In the genomic region with DNA sequence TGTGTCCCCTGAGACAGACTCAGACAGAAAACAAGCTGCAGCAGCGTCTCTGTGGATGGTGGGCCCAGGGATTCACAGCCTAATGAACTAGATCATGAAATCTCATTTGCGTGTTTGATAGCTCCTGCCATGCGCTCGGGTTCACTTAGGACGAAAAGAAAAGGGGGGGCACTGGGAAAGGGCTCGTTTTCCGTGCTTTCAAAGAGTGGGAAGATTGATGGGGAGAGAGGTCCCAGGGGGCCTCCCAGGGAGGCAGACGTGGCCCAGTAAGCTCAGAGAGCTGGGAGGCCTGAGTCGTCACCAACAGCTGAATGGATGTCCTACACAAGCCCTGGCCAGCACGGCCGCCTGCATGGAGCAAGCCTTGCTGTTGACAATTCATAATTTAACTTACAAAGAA, we compare ENCODE assay signal across 24 cellular contexts.
"Had no signal": no experiment of that assay in that cellular context is flagged by ENCODE, and none has a peak within 500 bp of the region (broad histone marks: within the 10 kb centered on the region; RNA-seq: fewer than 3 reads in every experiment).

No MANE protein-coding gene starts in this region.

- H3K4me3 Mint-ChIP-seq: activated CD4-positive, alpha-beta memory T cell treated with anti-CD3 and anti-CD28 coated beads, Interleukin-2, amount 10 ng/mL, durations not matched to agents 7 days and 5 days; activated CD8-positive, alpha-beta memory T cell treated with anti-CD3 and anti-CD28 coated beads, Interleukin-2, amount 10 ng/mL, durations not matched to agents 7 days and 5 days; activated naive CD8-positive, alpha-beta T cell treated with anti-CD3 and anti-CD28 coated beads, Interleukin-2, amount 50 U/mL, for 24 hours; activated T-helper 1 cell treated with anti-CD3 and anti-CD28 coated beads, Interleukin-12 subunit alpha, Interleukin-12 subunit beta, Interleukin-2, Interleukin-4 antibody, amounts not matched to agents 30 ng/mL and 10 ng/mL and 1 ng/mL, durations not matched to agents 14 hours and 24 hours and 36 hours; immature natural killer cell; neural crest cell; stimulated activated memory B cell treated with anti-CD40 and anti-IgM and Interleukin-4, amounts not matched to agents 10 μg/mL and 1 μg/mL and 100 μg/mL, for 72 hours; T-helper 17 cell had no signal

- ATAC-seq: activated CD8-positive, alpha-beta memory T cell treated with anti-CD3 and anti-CD28 coated beads, Interleukin-2, amount 10 ng/mL, durations not matched to agents 7 days and 5 days; activated naive CD8-positive, alpha-beta T cell treated with anti-CD3 and anti-CD28 coated beads, Interleukin-2, amount 50 U/mL, for 24 hours; left ventricle myocardium superior; right lobe of liver; stimulated activated memory B cell treated with anti-CD40 and anti-IgM and Interleukin-4, amounts not matched to agents 10 μg/mL and 1 μg/mL and 100 μg/mL, for 72 hours; T-helper 17 cell had no signal

- H3K27ac Mint-ChIP-seq: activated CD4-positive, alpha-beta memory T cell treated with anti-CD3 and anti-CD28 coated beads, Interleukin-2, amount 10 ng/mL, durations not matched to agents 7 days and 5 days; activated CD8-positive, alpha-beta memory T cell treated with anti-CD3 and anti-CD28 coated beads, Interleukin-2, amount 10 ng/mL, durations not matched to agents 7 days and 5 days; activated naive CD8-positive, alpha-beta T cell treated with anti-CD3 and anti-CD28 coated beads, Interleukin-2, amount 50 U/mL, for 24 hours; activated T-helper 1 cell treated with anti-CD3 and anti-CD28 coated beads, Interleukin-12 subunit alpha, Interleukin-12 subunit beta, Interleukin-2, Interleukin-4 antibody, amounts not matched to agents 30 ng/mL and 10 ng/mL and 1 ng/mL, durations not matched to agents 14 hours and 24 hours and 36 hours; immature natural killer cell; stimulated activated memory B cell treated with anti-CD40 and anti-IgM and Interleukin-4, amounts not matched to agents 10 μg/mL and 1 μg/mL and 100 μg/mL, for 72 hours; T-helper 17 cell had no signal

- H3K27me3 Mint-ChIP-seq: activated naive CD8-positive, alpha-beta T cell treated with anti-CD3 and anti-CD28 coated beads, Interleukin-2, amount 50 U/mL, for 24 hours had no signal

- H3K4me1 Mint-ChIP-seq: activated CD4-positive, alpha-beta memory T cell treated with anti-CD3 and anti-CD28 coated beads, Interleukin-2, amount 10 ng/mL, durations not matched to agents 7 days and 5 days; activated CD8-positive, alpha-beta memory T cell treated with anti-CD3 and anti-CD28 coated beads, Interleukin-2, amount 10 ng/mL, durations not matched to agents 7 days and 5 days; immature natural killer cell; stimulated activated memory B cell treated with anti-CD40 and anti-IgM and Interleukin-4, amounts not matched to agents 10 μg/mL and 1 μg/mL and 100 μg/mL, for 72 hours had no signal

- H3K9me3 Mint-ChIP-seq: activated CD4-positive, alpha-beta memory T cell treated with anti-CD3 and anti-CD28 coated beads, Interleukin-2, amount 10 ng/mL, durations not matched to agents 7 days and 5 days; activated naive CD8-positive, alpha-beta T cell treated with anti-CD3 and anti-CD28 coated beads, Interleukin-2, amount 50 U/mL, for 24 hours; activated T-helper 1 cell treated with anti-CD3 and anti-CD28 coated beads, Interleukin-12 subunit alpha, Interleukin-12 subunit beta, Interleukin-2, Interleukin-4 antibody, amounts not matched to agents 30 ng/mL and 10 ng/mL and 1 ng/mL, durations not matched to agents 14 hours and 24 hours and 36 hours; immature natural killer cell; neural crest cell; stimulated activated memory B cell treated with anti-CD40 and anti-IgM and Interleukin-4, amounts not matched to agents 10 μg/mL and 1 μg/mL and 100 μg/mL, for 72 hours had no signal

- H3K36me3 Mint-ChIP-seq: activated CD8-positive, alpha-beta memory T cell treated with anti-CD3 and anti-CD28 coated beads, Interleukin-2, amount 10 ng/mL, durations not matched to agents 7 days and 5 days; immature natural killer cell; stimulated activated memory B cell treated with anti-CD40 and anti-IgM and Interleukin-4, amounts not matched to agents 10 μg/mL and 1 μg/mL and 100 μg/mL, for 72 hours had no signal

- DNase-seq: activated CD4-positive, alpha-beta memory T cell treated with anti-CD3 and anti-CD28 coated beads, Interleukin-2, amount 10 ng/mL, durations not matched to agents 7 days and 5 days; activated CD4-positive, alpha-beta T cell treated with anti-CD3 and anti-CD28 coated beads for 48 hours; activated CD4-positive, CD25-positive, alpha-beta regulatory T cell; activated CD8-positive, alpha-beta memory T cell treated with anti-CD3 and anti-CD28 coated beads, Interleukin-2, amount 10 ng/mL, durations not matched to agents 7 days and 5 days; activated gamma-delta T cell; activated naive CD4-positive, alpha-beta T cell treated with anti-CD3 and anti-CD28 coated beads, Interleukin-2, amount 50 U/mL, for 16 hours; activated naive CD8-positive, alpha-beta T cell treated with anti-CD3 and anti-CD28 coated beads, Interleukin-2, amount 50 U/mL, for 24 hours; cortex of kidney; foreskin fibroblast; immature natural killer cell; kidney glomerular epithelial cell; left ventricle myocardium superior; mammary epithelial cell; occipital lobe; right lobe of liver; small intestine; stimulated activated CD4-positive, alpha-beta T cell treated with anti-CD3 and anti-CD28 coated beads, Interleukin-2, amount 100 ng/mL, for 24 hours; T-helper 17 cell; testis; trophoblast cell; uterus had no signal
